25 cellular contexts compared by ENCODE assay signal in the genomic region with DNA sequence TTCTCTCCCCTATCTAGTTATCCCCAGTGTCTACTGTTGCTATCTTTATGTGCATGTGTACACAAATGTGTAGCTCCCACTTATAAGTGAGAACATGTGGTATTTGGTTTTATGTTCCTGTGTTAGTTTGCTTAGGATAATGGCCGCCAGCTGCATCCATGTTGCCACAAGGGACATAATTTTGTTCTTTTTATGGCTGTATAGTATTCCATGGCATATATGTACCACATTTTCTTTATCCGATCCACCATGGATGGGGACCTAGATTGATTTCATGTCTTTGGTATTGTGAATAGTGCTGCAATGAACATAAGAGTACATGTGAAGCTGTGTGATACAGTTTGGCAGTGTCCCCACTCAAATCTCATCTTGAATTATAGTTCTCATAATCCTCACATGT.
"Had no signal": no experiment of that assay in that cellular context is flagged by ENCODE, and none has a peak within 500 bp of the region (broad histone marks: within the 10 kb centered on the region; RNA-seq: fewer than 3 reads in every experiment).

No MANE protein-coding gene starts in this region.

- H3K27ac Mint-ChIP-seq: dendritic cell treated with granulocyte-macrophage colony-stimulating factor and Interleukin-4, amounts not matched to agents 40 ng/mL and 50 ng/mL, for 4 days; effector memory CD8-positive, alpha-beta T cell had no signal

- H3K36me3 ChIP-seq: colonic mucosa, esophagus muscularis mucosa, esophagus squamous epithelium, gastrocnemius medialis, gastroesophageal sphincter, heart left ventricle, heart right ventricle had no signal

- H2AFZ ChIP-seq: hepatocyte had no signal

- H3K9me3 ChIP-seq: colonic mucosa, esophagus squamous epithelium, gastrocnemius medialis had no signal

- H3K4me2 ChIP-seq: hepatocyte had no signal

- ATAC-seq: effector memory CD8-positive, alpha-beta T cell; esophagus mucosa; foreskin keratinocyte; gastrocnemius medialis; gastroesophageal sphincter; heart left ventricle; heart right ventricle had no signal

- H3K27me3 ChIP-seq: colonic mucosa, dorsolateral prefrontal cortex, esophagus muscularis mucosa, esophagus squamous epithelium, foreskin keratinocyte, gastrocnemius medialis, gastroesophageal sphincter, hepatocyte had no signal

- H3K4me1 ChIP-seq: colonic mucosa, esophagus muscularis mucosa, esophagus squamous epithelium, foreskin keratinocyte, gastrocnemius medialis, gastroesophageal sphincter, heart left ventricle, heart right ventricle had no signal

- DNase-seq: colonic mucosa; cortex of kidney; dermis blood vessel endothelial cell; dorsolateral prefrontal cortex; effector CD4-positive, alpha-beta T cell; effector CD8-positive, alpha-beta T cell; effector memory CD4-positive, alpha-beta T cell; effector memory CD8-positive, alpha-beta T cell; erythroblast; esophagus squamous epithelium; foreskin fibroblast; foreskin keratinocyte; foreskin melanocyte; gastrocnemius medialis; glutamatergic neuron; head of caudate nucleus; heart left ventricle; heart right ventricle had no signal

- H3K9me3 Mint-ChIP-seq: dendritic cell treated with granulocyte-macrophage colony-stimulating factor and Interleukin-4, amounts not matched to agents 40 ng/mL and 50 ng/mL, for 4 days had no signal

- H3K27me3 Mint-ChIP-seq: dendritic cell treated with granulocyte-macrophage colony-stimulating factor and Interleukin-4, amounts not matched to agents 40 ng/mL and 50 ng/mL, for 4 days had no signal

- H3K4me3 ChIP-seq: colonic mucosa, coronary artery, dorsolateral prefrontal cortex, esophagus muscularis mucosa, esophagus squamous epithelium, gastrocnemius medialis, gastroesophageal sphincter, heart left ventricle, heart right ventricle, hepatocyte had no signal

- H3K79me2 ChIP-seq: hepatocyte had no signal

- H3K27ac ChIP-seq: colonic mucosa, coronary artery, dorsolateral prefrontal cortex, epithelial cell of prostate, esophagus muscularis mucosa, esophagus squamous epithelium, foreskin keratinocyte, gastrocnemius medialis, gastroesophageal sphincter, heart left ventricle, heart right ventricle, hepatocyte had no signal

- H3K4me3 Mint-ChIP-seq: dendritic cell treated with granulocyte-macrophage colony-stimulating factor and Interleukin-4, amounts not matched to agents 40 ng/mL and 50 ng/mL, for 4 days; effector memory CD8-positive, alpha-beta T cell had no signal
